7 cellular contexts compared by ENCODE assay signal in the genomic region with DNA sequence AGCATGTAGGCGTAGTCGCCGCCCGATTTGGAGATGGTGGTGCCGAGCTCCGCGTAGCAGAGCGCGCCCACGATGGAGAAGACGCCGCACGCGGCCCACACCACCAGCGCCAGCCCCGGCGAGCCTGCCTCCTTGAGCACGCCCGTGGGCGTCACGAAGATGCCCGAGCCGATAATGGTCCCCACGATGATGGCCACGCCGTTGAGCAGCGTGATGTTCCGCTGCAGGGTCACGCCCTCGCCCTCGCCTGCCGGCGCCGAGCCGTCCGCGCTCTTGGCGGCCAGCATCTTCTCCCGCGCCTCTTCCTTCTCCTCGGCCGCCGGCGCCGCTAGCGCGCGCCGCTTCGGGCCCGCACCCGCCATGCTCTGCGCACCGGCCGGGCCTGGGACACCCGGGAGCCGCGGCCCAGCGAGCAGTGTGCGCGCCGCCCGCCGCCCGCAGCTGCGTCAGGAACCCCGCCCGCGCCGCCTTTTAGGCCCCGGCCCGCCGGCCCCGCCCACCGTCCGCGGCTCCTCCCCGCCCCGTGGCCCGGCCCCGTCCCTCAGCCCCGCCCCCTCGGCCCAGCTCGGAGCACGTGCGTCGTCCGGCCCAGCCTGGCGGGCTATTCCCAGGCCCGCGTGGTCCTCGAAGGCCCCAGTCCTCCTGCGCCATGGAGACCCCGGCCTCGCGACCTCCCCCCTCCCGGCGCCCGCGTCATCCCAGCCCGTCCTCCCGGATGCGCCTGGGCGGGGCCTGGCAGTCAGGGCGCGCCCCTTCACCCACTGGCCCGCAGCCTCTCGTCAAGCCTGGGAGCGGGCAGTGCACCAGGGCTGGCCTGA.
A peak's percentile ranks its signal among the peaks of the same experiment; 100 is the strongest.
DNase-seq lines count a peak whose midpoint lies in the region; ATAC-seq lines count a peak whose summit lies in the region.
"Not testable (repeated sequence)": the region's sequence is repeated elsewhere in the genome, so short reads cannot be mapped to it uniquely, and the experiment has no call there.

A gene (minus strand): TSS at position 447 of the 818 bp plus-strand sequence. CDS start 85 bp downstream, at position 362.

- peak within 1 kb of the TSS; percentile 44 to 81 (median 58) for H3K4me3 ChIP-seq in skin epidermis

- peak within 1 kb of the TSS; percentile 98 for H3K4me3 Mint-ChIP-seq in central memory CD8-positive, alpha-beta T cell

- H3K36me3 Mint-ChIP-seq in central memory CD8-positive, alpha-beta T cell (ENCODE audit: insufficient read depth), result peaks cover 31% of the 10 kb centered on the region

- peak; percentile 39 for ATAC-seq in GM18520 (IDR thresholded peaks at IDR 0.05; ENCODE audit: unreplicated experiment)
- ATAC-seq in HG03025 (IDR thresholded peaks at IDR 0.05; ENCODE audit: low FRiP score, unreplicated experiment), result peak; percentile 65
- peak; percentile 42 for ATAC-seq in central memory CD8-positive, alpha-beta T cell (replicated peaks; ENCODE audit: extremely low read depth, poor library complexity, severe bottlenecking)

- H3K27ac Mint-ChIP-seq in central memory CD8-positive, alpha-beta T cell (ENCODE audit: low read depth), result peak within 1 kb of the TSS; percentile 98

- peak within 1 kb of the TSS in 16 of 21 experiments; percentile 6 to 80 (median 66) for H3K27ac ChIP-seq in skin epidermis

- H3K4me1 Mint-ChIP-seq in central memory CD8-positive, alpha-beta T cell, result peaks cover 47% of the 10 kb centered on the region

- not testable (repeated sequence) for H3K27me3 Mint-ChIP-seq in central memory CD8-positive, alpha-beta T cell

- peak; percentile 69 for DNase-seq in NCI-H345 (lab: John Stamatoyannopoulos, UW)
- DNase-seq in activated CD4-positive, alpha-beta T cell treated with anti-CD3 and anti-CD28 coated beads for 48 hours, result peak; percentile 92
- DNase-seq in central memory CD8-positive, alpha-beta T cell (ENCODE audit: low spot score in 2 of 2), result peak; percentile 77 to 87
- DNase-seq in islet precursor cell, result peak; percentile 95

- not testable (repeated sequence) for H3K9me3 Mint-ChIP-seq in central memory CD8-positive, alpha-beta T cell

Comparison
In these comparisons a context has a peak if more than half of its experiments do, and no peak if none do; other contexts are left out.
1. Peak in every context shown above with its lines: DNase-seq, ATAC-seq, H3K4me3 ChIP-seq and H3K27ac ChIP-seq.